8 cellular contexts compared by ENCODE assay signal in genomic region chr11:18775492-18776292, GRCh38. TPM values are rescaled to one million over a fixed set of nuclear protein-coding genes. Genes with fewer than 3 reads are reported as not detected.
DNase-seq lines count a peak whose midpoint lies in the region; ATAC-seq and TF ChIP-seq lines count a peak whose summit lies in the region.

No MANE protein-coding gene starts in this region.

- TF ChIP-seq POLR2A in ovary (IDR thresholded peaks at IDR 0.05): no peak

- peaks cover 4% of the 10 kb centered on the region for H3K4me1 ChIP-seq in adipocyte (ENCODE audit: control insufficient read depth, insufficient read depth, low read length)
- H3K4me1 ChIP-seq in ovary (ENCODE audit: insufficient read depth): no peaks in the 10 kb centered on the region

- H3K27me3 ChIP-seq in adipocyte (replicated peaks; ENCODE audit: control insufficient read depth, insufficient read depth, low read length) (peaks cover 22% of the 10 kb centered on the region), ovary (no peaks in the 10 kb centered on the region)

- TF ChIP-seq CTCF in ovary (IDR thresholded peaks at IDR 0.05): no peak

- intact Hi-C loops in ovary (cut with DNase I): no loop called here

- H3K4me3 ChIP-seq in adipocyte (ENCODE audit: low read length): no peak overlapping the region
- H3K4me3 ChIP-seq in ovary: no peak overlapping the region

- H3K9me3 ChIP-seq in adipocyte (ENCODE audit: control insufficient read depth, low read length) (peaks cover 5% of the 10 kb centered on the region), ovary (no peaks in the 10 kb centered on the region)

- H3K36me3 ChIP-seq in adipocyte (ENCODE audit: control insufficient read depth, insufficient read depth, low read length, severe bottlenecking): no peaks in the 10 kb centered on the region
- H3K36me3 ChIP-seq in ovary: no peaks in the 10 kb centered on the region

- DNase-seq in ELR (ENCODE audit: low read depth): peak; percentile 70
- DNase-seq in HK-2 (ENCODE audit: unreplicated experiment): peak; percentile 56
- DNase-seq in SK-MEL-5 (ENCODE audit: low read depth, low spot score): peak; percentile 82
- peak; percentile 65 for DNase-seq in adipocyte (ENCODE audit: low read depth)
- peak; percentile 77 for DNase-seq in iPS-NIHi11 (ENCODE audit: low spot score)
- DNase-seq in stimulated activated CD4-positive, alpha-beta T cell treated with anti-CD3 and anti-CD28 coated beads, TNF-alpha, amount 100 ng/mL, for 24 hours (ENCODE audit: low read depth in 3 of 3): peak; percentile 16 to 72 (median 33)
- no peak for DNase-seq in ovary

- in situ Hi-C loops in SK-MEL-5 (cut with HindIII; ENCODE audit: low pct_unique_long_range_greater_than_20kb, low sequenced_read_pairs): no loop called here

- no peak overlapping the region for H3K9ac ChIP-seq in adipocyte (ENCODE audit: low read length)

- 46 to 58% (median 47%) methylated on average over 16 of the region's 16 CpGs for WGBS in ovary, 3 donors

- TF ChIP-seq EP300 in ovary (IDR thresholded peaks at IDR 0.05): no peak

- no peak overlapping the region for H3K27ac ChIP-seq in ovary

- ATAC-seq in GM21367 (IDR thresholded peaks at IDR 0.05; ENCODE audit: unreplicated experiment): peak; percentile 82

RNA-seq across cellular contexts. Expression of gene PTPN5, which starts 15.9 kb away (rescaled TPM):
- not detected in 2 replicates for total RNA-seq in SK-MEL-5 (2014; rRNA removed; shearing (Covaris generic))
- not detected in 2 replicates for polyA plus RNA-seq in SK-MEL-5 (2015; cell fraction: cytosol; rRNA removed)
- 0.23 TPM in 1 of 2 replicates, not detected in the other for polyA plus RNA-seq in SK-MEL-5 (2015; cell fraction: nucleus; rRNA removed)
- total RNA-seq in ovary: 1 to 10 TPM in 3 of 7 donors, under 1 TPM in 4; 0.43 to 9.5 (median 0.68) TPM
- 1 to 10 TPM; 1.5 to 2.7 TPM for polyA plus RNA-seq in ovary

RNA-seq across cellular contexts. Expression of gene IGSF22, which starts 49.7 kb away (rescaled TPM):
- total RNA-seq in SK-MEL-5 (2014; rRNA removed; shearing (Covaris generic)): not detected in 2 replicates
- polyA plus RNA-seq in SK-MEL-5 (2015; cell fraction: cytosol; rRNA removed): not detected in 2 replicates
- polyA plus RNA-seq in SK-MEL-5 (2015; cell fraction: nucleus; rRNA removed): not detected in 2 replicates
- total RNA-seq in ovary: 1 to 10 TPM in 5 of 7 donors, under 1 TPM in 1, not detected in 1; 0.11 to 1.5 (median 1.1) TPM
- polyA plus RNA-seq in ovary: under 1 TPM; 0.13 to 0.24 TPM

Comparison
In these comparisons a context has a peak if more than half of its experiments do, and no peak if none do; other contexts are left out.
1. DNase-seq: peak in ELR (single experiment), HK-2 (single experiment), SK-MEL-5 (single experiment), adipocyte (single experiment), iPS-NIHi11 (single experiment) and stimulated activated CD4-positive, alpha-beta T cell treated with anti-CD3 and anti-CD28 coated beads, TNF-alpha, amount 100 ng/mL, for 24 hours (3 of 3); none in ovary (0 of 5).